Comparison of ENCODE assay signal across 15 cellular contexts in the genomic region with DNA sequence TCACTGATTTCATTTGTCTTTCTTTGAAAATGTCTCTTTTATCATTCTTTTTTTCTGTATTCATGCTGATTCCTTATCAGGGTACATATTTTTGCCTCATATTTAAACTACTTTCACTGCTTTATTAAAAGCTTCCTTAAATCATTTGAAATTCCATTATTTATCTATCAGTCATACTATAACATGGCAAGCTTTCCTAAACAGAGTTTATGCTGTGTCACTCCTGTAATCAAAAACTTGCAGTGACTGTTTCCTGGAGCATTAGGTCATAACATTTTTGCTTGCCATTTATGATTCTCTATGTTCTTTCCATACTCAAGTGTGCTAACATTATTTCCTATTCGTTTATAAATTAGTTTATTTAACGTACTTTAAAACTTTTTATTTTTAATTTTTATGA.
"Had no signal": no experiment of that assay in that cellular context is flagged by ENCODE, and none has a peak within 500 bp of the region (broad histone marks: within the 10 kb centered on the region; RNA-seq: fewer than 3 reads in every experiment).

No MANE protein-coding gene starts in this region.

- H3K36me3 ChIP-seq: esophagus muscularis mucosa, gastroesophageal sphincter, lower lobe of right lung, neutrophil, right atrium auricular region, transverse colon had no signal

- H3K4me1 ChIP-seq: lower lobe of right lung, right atrium auricular region, transverse colon had no signal

- H3K9me3 ChIP-seq: esophagus muscularis mucosa, gastroesophageal sphincter, mucosa of descending colon, neutrophil, transverse colon had no signal

- H3K4me3 Mint-ChIP-seq: activated B cell treated with CpG ODN at 0.5 μM for 24 hours; activated CD4-positive, alpha-beta T cell treated with anti-CD3 and anti-CD28 coated beads, Interleukin-2, amount 10 ng/mL, durations not matched to agents 24 days and 14 days; activated naive CD4-positive, alpha-beta T cell treated with anti-CD3 and anti-CD28 coated beads for 36 hours; activated T-helper 17 cell treated with anti-CD3 and anti-CD28 coated beads, Interleukin-2, amount 50 U/mL, for 72 hours; naive thymus-derived CD8-positive, alpha-beta T cell; stimulated activated naive B cell treated with anti-CD40 and anti-IgM and Interleukin-4, amounts not matched to agents 10 μg/mL and 1 μg/mL and 100 μg/mL, for 72 hours; T-helper 17 cell had no signal

- H3K4me1 Mint-ChIP-seq: activated B cell treated with CpG ODN at 0.5 μM for 24 hours; activated CD4-positive, alpha-beta T cell treated with anti-CD3 and anti-CD28 coated beads, Interleukin-2, amount 10 ng/mL, durations not matched to agents 24 days and 14 days; activated T-helper 17 cell treated with anti-CD3 and anti-CD28 coated beads, Interleukin-2, amount 50 U/mL, for 72 hours; naive thymus-derived CD8-positive, alpha-beta T cell; stimulated activated naive B cell treated with anti-CD40 and anti-IgM and Interleukin-4, amounts not matched to agents 10 μg/mL and 1 μg/mL and 100 μg/mL, for 72 hours; T-helper 17 cell had no signal

- DNase-seq: activated B cell treated with CpG ODN at 0.5 μM for 24 hours; activated CD4-positive, alpha-beta T cell treated with anti-CD3 and anti-CD28 coated beads, Interleukin-2, amount 10 ng/mL, durations not matched to agents 24 days and 14 days; activated naive CD4-positive, alpha-beta T cell treated with anti-CD3 and anti-CD28 coated beads for 36 hours; lower lobe of right lung; mucosa of descending colon; naive thymus-derived CD8-positive, alpha-beta T cell; stimulated activated naive B cell treated with anti-CD40 and anti-IgM and Interleukin-4, amounts not matched to agents 10 μg/mL and 1 μg/mL and 100 μg/mL, for 72 hours; substantia nigra; T-helper 17 cell; transverse colon had no signal

- ATAC-seq: activated T-helper 17 cell treated with anti-CD3 and anti-CD28 coated beads, Interleukin-2, amount 50 U/mL, for 72 hours; gastroesophageal sphincter; lower lobe of right lung; mucosa of descending colon; naive thymus-derived CD8-positive, alpha-beta T cell; stimulated activated naive B cell treated with anti-CD40 and anti-IgM and Interleukin-4, amounts not matched to agents 10 μg/mL and 1 μg/mL and 100 μg/mL, for 72 hours; T-helper 17 cell had no signal

- H3K27ac Mint-ChIP-seq: activated B cell treated with CpG ODN at 0.5 μM for 24 hours; activated CD4-positive, alpha-beta T cell treated with anti-CD3 and anti-CD28 coated beads, Interleukin-2, amount 10 ng/mL, durations not matched to agents 24 days and 14 days; activated naive CD4-positive, alpha-beta T cell treated with anti-CD3 and anti-CD28 coated beads for 36 hours; activated T-helper 17 cell treated with anti-CD3 and anti-CD28 coated beads, Interleukin-2, amount 50 U/mL, for 72 hours; naive thymus-derived CD8-positive, alpha-beta T cell; stimulated activated naive B cell treated with anti-CD40 and anti-IgM and Interleukin-4, amounts not matched to agents 10 μg/mL and 1 μg/mL and 100 μg/mL, for 72 hours; T-helper 17 cell had no signal

- H3K27me3 Mint-ChIP-seq: activated B cell treated with CpG ODN at 0.5 μM for 24 hours; activated CD4-positive, alpha-beta T cell treated with anti-CD3 and anti-CD28 coated beads, Interleukin-2, amount 10 ng/mL, durations not matched to agents 24 days and 14 days; activated T-helper 17 cell treated with anti-CD3 and anti-CD28 coated beads, Interleukin-2, amount 50 U/mL, for 72 hours; stimulated activated naive B cell treated with anti-CD40 and anti-IgM and Interleukin-4, amounts not matched to agents 10 μg/mL and 1 μg/mL and 100 μg/mL, for 72 hours had no signal

- H3K9me3 Mint-ChIP-seq: activated CD4-positive, alpha-beta T cell treated with anti-CD3 and anti-CD28 coated beads, Interleukin-2, amount 10 ng/mL, durations not matched to agents 24 days and 14 days had no signal

- H3K27ac ChIP-seq: gastroesophageal sphincter, lower lobe of right lung, neutrophil, right atrium auricular region, transverse colon had no signal

- H3K27me3 ChIP-seq: esophagus muscularis mucosa, gastroesophageal sphincter, neutrophil, right atrium auricular region, transverse colon had no signal

- H3K36me3 Mint-ChIP-seq: stimulated activated naive B cell treated with anti-CD40 and anti-IgM and Interleukin-4, amounts not matched to agents 10 μg/mL and 1 μg/mL and 100 μg/mL, for 72 hours had no signal

- H3K4me3 ChIP-seq: esophagus muscularis mucosa, gastroesophageal sphincter, lower lobe of right lung, mucosa of descending colon, right atrium auricular region, transverse colon had no signal
